Comparison of ENCODE assay signal across 11 cellular contexts in genomic region chr13:42334329-42334706, GRCh38.
DNase-seq lines count a peak whose midpoint lies in the region; ATAC-seq, FAIRE-seq and TF ChIP-seq lines count a peak whose summit lies in the region.
"Had no signal": no experiment of that assay in that cellular context is flagged by ENCODE, and none has a peak within 500 bp of the region (broad histone marks: within the 10 kb centered on the region; RNA-seq: fewer than 3 reads in every experiment).

No MANE protein-coding gene starts in this region.

- intact Hi-C loops in lower lobe of right lung (cut with DNase I) (no loop called here), ascending aorta (cut with DNase I) (no loop called here)

- TF ChIP-seq EP300 in H1 (IDR thresholded peaks at IDR 0.05; ENCODE audit: borderline replicate concordance in 1 of 2, low read depth in 2 of 2, low read length in 2 of 2) = no peak

- peak overlapping the region; percentile 69; the same call in 1 of the 2 replicates for H2BK20ac ChIP-seq in H1 (ENCODE audit: low read length)

- H2BK12ac ChIP-seq in H1 (ENCODE audit: low read depth, low read length) = peak overlapping the region; percentile 46; the same call in 1 of the 2 replicates

- peak overlapping the region; percentile 80 for H2AFZ ChIP-seq in H1 (ENCODE audit: low read length)

- H4K5ac ChIP-seq in H1 (ENCODE audit: insufficient read length, low read depth, low read length) = no peak overlapping the region

- H2AK5ac ChIP-seq in H1 (ENCODE audit: low read depth, low read length) = no peak overlapping the region

- H3K4me3 ChIP-seq in H1 (ENCODE audit: extremely low read depth in 1 of 4, insufficient read depth in 2 of 4, low read depth in 3 of 4, low read length in 4 of 4) = no peak overlapping the region
- no peak overlapping the region for H3K4me3 ChIP-seq in foreskin fibroblast (ENCODE audit: low read depth in 1 of 2, low read length in 2 of 2)
- no peak overlapping the region for H3K4me3 ChIP-seq in lower lobe of right lung
- H3K4me3 ChIP-seq in ascending aorta = no peak overlapping the region
- H3K4me3 ChIP-seq: SJSA1 had no signal

- H3K27ac ChIP-seq in H1 (ENCODE audit: low read depth, low read length) = no peak overlapping the region
- H3K27ac ChIP-seq in lower lobe of right lung = no peak overlapping the region
- no peak overlapping the region for H3K27ac ChIP-seq in ascending aorta
- H3K27ac ChIP-seq: SJSA1 had no signal

- no peaks in the 10 kb centered on the region for H3K9me3 ChIP-seq in H1 (ENCODE audit: insufficient read depth in 2 of 2, low read depth in 1 of 2, low read length in 1 of 2)
- H3K9me3 ChIP-seq in lower lobe of right lung = no peaks in the 10 kb centered on the region
- no peaks in the 10 kb centered on the region for H3K9me3 ChIP-seq in ascending aorta
- H3K9me3 ChIP-seq: SJSA1 had no signal

- no peak overlapping the region for H4K8ac ChIP-seq in H1 (ENCODE audit: extremely low read depth, insufficient read depth, low read length)

- TF ChIP-seq POLR2A in H1 (IDR thresholded peaks at IDR 0.05; ENCODE audit: control extremely low read depth in 1 of 2, low read depth in 2 of 2, low read length in 2 of 2) = no peak

- no peak for FAIRE-seq in H1 (lab: Jason Lieb, UNC)
- FAIRE-seq: endometrium had no signal

- no peak overlapping the region for H3K56ac ChIP-seq in H1 (replicated peaks; ENCODE audit: insufficient read length, low read depth, low read length)

- H4K20me1 ChIP-seq in H1 (replicated peaks in 1 of 2; ENCODE audit: control insufficient read depth in 1 of 2, insufficient read depth in 2 of 2, low read length in 2 of 2) = no peaks in the 10 kb centered on the region

- no peak overlapping the region for H3K4me2 ChIP-seq in H1 (ENCODE audit: insufficient read depth in 1 of 2, low read depth in 2 of 2, low read length in 2 of 2)

- POLR2A ChIA-PET in H1 (lab: Charles Lee; ENCODE audit: partially characterized antibody) = interaction anchor here (0.7 to 1.3 kb wide), 3 partner anchors 15 to 525 kb away, joined by 3 to 6 read pairs (median 4); no protein-coding TSS in a partner anchor

- no peak overlapping the region for H4K91ac ChIP-seq in H1 (replicated peaks; ENCODE audit: insufficient read length, low read length)

- ATAC-seq in GM21381 (IDR thresholded peaks at IDR 0.05; ENCODE audit: unreplicated experiment) = peak; percentile 19
- no peak for ATAC-seq in lower lobe of right lung

- TF ChIP-seq CTCF in GM13977 (IDR thresholded peaks at IDR 0.05; ENCODE audit: extremely low read depth, insufficient read depth, missing control alignments) (no peak), H1 (IDR thresholded peaks at IDR 0.05; ENCODE audit: control extremely low read depth in 1 of 3, insufficient read depth in 1 of 3, low read depth in 1 of 3, low read length in 3 of 3) (no peak), foreskin fibroblast (IDR thresholded peaks at IDR 0.05; ENCODE audit: low read depth, low read length) (no peak), lower lobe of right lung (IDR thresholded peaks at IDR 0.05) (no peak), ascending aorta (IDR thresholded peaks at IDR 0.05) (no peak)

- H3K36me3 ChIP-seq in H1 (ENCODE audit: control insufficient read depth in 2 of 4, insufficient read depth in 4 of 4, low read length in 3 of 4) (no peaks in the 10 kb centered on the region), lower lobe of right lung (no peaks in the 10 kb centered on the region), ascending aorta (no peaks in the 10 kb centered on the region)
- H3K36me3 ChIP-seq: SJSA1 had no signal

- WGBS in H1 (ENCODE audit: extremely low coverage in 1 of 2, insufficient coverage in 1 of 2, insufficient read length in 1 of 2, insufficient replicate concordance in 2 of 2, low coverage in 1 of 2, low lambda C conversion rate in 2 of 2, missing lambda C conversion rate in 1 of 2), 2 experiments = 57% methylated on average over 6 of the region's 6 CpGs; no CpG with 5 or more reads in 1 of the 2 experiments

- peak overlapping the region; percentile 77; the same call in 1 of the 2 replicates for H2BK15ac ChIP-seq in H1 (ENCODE audit: low read length)

- no peak overlapping the region for H3K18ac ChIP-seq in H1 (ENCODE audit: extremely low read depth, low read length)

- H3K27me3 ChIP-seq in H1 (replicated peaks in 1 of 4; ENCODE audit: control insufficient read depth in 3 of 4, extremely low read depth in 1 of 4, insufficient read depth in 3 of 4, low read length in 3 of 4) (no peaks in the 10 kb centered on the region), lower lobe of right lung (ENCODE audit: low read depth) (no peaks in the 10 kb centered on the region), ascending aorta (no peaks in the 10 kb centered on the region)
- H3K27me3 ChIP-seq: SJSA1 had no signal

- DNase-seq in GM13977 (ENCODE audit: low spot score) (peak; percentile 9), NCI-H1105 treated with DMSO at 0.1 percent for 48 hours (lab: John Stamatoyannopoulos, UW) (peak; percentile 43), H1 (ENCODE audit: low read depth in 1 of 2, low spot score in 2 of 2) (peak; percentile 13 to 56), foreskin fibroblast (no peak), lower lobe of right lung (no peak), ascending aorta (ENCODE audit: low spot score in 2 of 2) (no peak), nucleus accumbens (lab: John Stamatoyannopoulos, UW) (no peak)
- DNase-seq: activated effector memory CD4-positive, alpha-beta T cell treated with Interleukin-2 at 50 U/mL for 16 hours had no signal

- H2BK5ac ChIP-seq in H1 (ENCODE audit: low read depth, low read length) = no peak overlapping the region

- no peak overlapping the region for H3K14ac ChIP-seq in H1 (ENCODE audit: insufficient read length)

- H3K4me1 ChIP-seq in H1 (replicated peaks in 1 of 4; ENCODE audit: control insufficient read depth in 3 of 4, insufficient read depth in 4 of 4, low read length in 3 of 4) (peaks cover 0 to 3% (median 0%) of the 10 kb centered on the region in 4 experiments; a peak in 1 of 7 replicates), lower lobe of right lung (no peaks in the 10 kb centered on the region), ascending aorta (no peaks in the 10 kb centered on the region)
- H3K4me1 ChIP-seq: SJSA1 had no signal

- no peaks in the 10 kb centered on the region for H3K79me2 ChIP-seq in H1 (ENCODE audit: control insufficient read depth in 1 of 2, insufficient read depth in 2 of 2, low read length in 2 of 2)

- no peak overlapping the region for H3K4ac ChIP-seq in H1 (replicated peaks; ENCODE audit: insufficient read length, low read depth, low read length)

- in situ Hi-C loops in GM13977 (cut with MboI; ENCODE audit: low pct_unique_long_range_greater_than_20kb, low sequenced_read_pairs, unreplicated experiment) = loop anchor here (25.0 kb wide), 2 partner anchors 153 to 253 kb away; no protein-coding TSS in a partner anchor

- no peak for TF ChIP-seq RAD21 in H1 (IDR thresholded peaks at IDR 0.05 in 1 of 2, conservative IDR thresholded peaks at IDR 0.05 in 1 of 2; ENCODE audit: low read depth in 2 of 2, low read length in 2 of 2)

- no peaks in the 10 kb centered on the region for H3K23me2 ChIP-seq in H1 (ENCODE audit: low read depth, low read length)

- no peak overlapping the region for H3K9ac ChIP-seq in H1 (replicated peaks in 1 of 4; ENCODE audit: extremely low read depth in 1 of 4, low read depth in 3 of 4, low read length in 3 of 4)

- no peak overlapping the region for H3K23ac ChIP-seq in H1 (ENCODE audit: insufficient read length)

- H3K79me1 ChIP-seq in H1 (ENCODE audit: low read depth, low read length) = no peaks in the 10 kb centered on the region

- CTCF ChIA-PET in H1 (lab: Charles Lee; ENCODE audit: partially characterized antibody) = interaction anchor here (0.6 to 1.8 kb wide), 21 partner anchors 9 to 550 kb away, joined by 3 to 9 read pairs (median 4); no protein-coding TSS in a partner anchor

- H2BK120ac ChIP-seq in H1 (replicated peaks; ENCODE audit: low read depth, low read length) = no peak overlapping the region

TF ChIP-seq in H1, 55 proteins besides CTCF, POLR2A, EP300 and RAD21:
- TF ChIP-seq JUN (IDR thresholded peaks at IDR 0.05; ENCODE audit: low read depth, low read length) = no peak
- no peak for TF ChIP-seq CTBP2 (IDR thresholded peaks at IDR 0.05; ENCODE audit: borderline replicate concordance, insufficient read depth, insufficient read length, low read length)
- no peak for TF ChIP-seq E2F6 (IDR thresholded peaks at IDR 0.05)
- no peak for TF ChIP-seq TCF12 (IDR thresholded peaks at IDR 0.05; ENCODE audit: low read depth, low read length)
- no peak for TF ChIP-seq FOSL1 (IDR thresholded peaks at IDR 0.05; ENCODE audit: insufficient read depth, low read depth, low read length)
- no peak for TF ChIP-seq SAP30 (IDR thresholded peaks at IDR 0.05; ENCODE audit: insufficient read depth, insufficient replicate concordance, low read length)
- no peak for TF ChIP-seq BCL11A (IDR thresholded peaks at IDR 0.05; ENCODE audit: low read depth in 2 of 2, low read length in 2 of 2)
- TF ChIP-seq EZH2 (IDR thresholded peaks at IDR 0.05; ENCODE audit: low read depth, low read length, severe bottlenecking) = no peak
- TF ChIP-seq SP4 (IDR thresholded peaks at IDR 0.05; ENCODE audit: low read length) = no peak

Comparison
In these comparisons a context has a peak if more than half of its experiments do, and no peak if none do; other contexts are left out.
1. DNase-seq: peak in GM13977 (single experiment), NCI-H1105 treated with DMSO at 0.1 percent for 48 hours (single experiment) and H1 (2 of 2); none in foreskin fibroblast (0 of 2), lower lobe of right lung (single experiment), ascending aorta (0 of 2) and nucleus accumbens (0 of 56).